9 cellular contexts compared by ENCODE assay signal in genomic region chr20:49323622-49324238, GRCh38. TPM values are rescaled to one million over a fixed set of nuclear protein-coding genes. Genes with fewer than 3 reads are reported as not detected.
DNase-seq lines count a peak whose midpoint lies in the region; ATAC-seq and TF ChIP-seq lines count a peak whose summit lies in the region.
"Had no signal": no experiment of that assay in that cellular context is flagged by ENCODE, and none has a peak within 500 bp of the region (broad histone marks: within the 10 kb centered on the region; RNA-seq: fewer than 3 reads in every experiment).

No MANE protein-coding gene starts in this region.

- WGBS in hepatocyte (ENCODE audit: low lambda C conversion rate, missing lambda C conversion rate) = 79% methylated on average over 9 of the region's 9 CpGs
- 47 to 50% methylated on average over 9 of the region's 9 CpGs for WGBS in lower leg skin, 2 donors

- H3K4me3 ChIP-seq in AG09309 (ENCODE audit: control insufficient read depth, low read depth, low read length) (no peak overlapping the region), hepatocyte (no peak overlapping the region), thoracic aorta (no peak overlapping the region), lower leg skin (ENCODE audit: low read depth, poor library complexity, severe bottlenecking) (no peak overlapping the region)
- H3K4me3 ChIP-seq: psoas muscle had no signal

- no peaks in the 10 kb centered on the region for H3K36me3 Mint-ChIP-seq in activated naive CD4-positive, alpha-beta T cell treated with anti-CD3 and anti-CD28 coated beads, Interleukin-2, amount 50 U/mL, for 24 hours

- no peaks in the 10 kb centered on the region for H3K9me2 ChIP-seq in hepatocyte (replicated peaks; ENCODE audit: insufficient read depth)

- H3K9me3 ChIP-seq in hepatocyte (ENCODE audit: low read depth) (no peaks in the 10 kb centered on the region), thoracic aorta (no peaks in the 10 kb centered on the region)
- H3K9me3 ChIP-seq: psoas muscle had no signal

- DNase-seq in AG09309 (ENCODE audit: low read depth) = peak; percentile 57
- peak; percentile 54 for DNase-seq in GM04504 (ENCODE audit: low read depth)
- peak; percentile 7 for DNase-seq in NCI-H2227 treated with DMSO at 0.1 percent for 48 hours (lab: John Stamatoyannopoulos, UW)
- peak; percentile 66 for DNase-seq in hepatocyte (ENCODE audit: low spot score)
- DNase-seq in thoracic aorta (ENCODE audit: low spot score) = no peak
- DNase-seq in lower leg skin (ENCODE audit: low spot score in 2 of 2) = no peak
- DNase-seq: psoas muscle had no signal

- no peak for TF ChIP-seq POLR2A in lower leg skin (IDR thresholded peaks at IDR 0.05)

- no peak overlapping the region for H2AFZ ChIP-seq in hepatocyte

- H3K4me2 ChIP-seq in hepatocyte = no peak overlapping the region

- peak; percentile 37 for ATAC-seq in thoracic aorta (ENCODE audit: insufficient number of reproducible peaks, low FRiP score, low read depth)
- ATAC-seq in HG03571 (IDR thresholded peaks at IDR 0.05; ENCODE audit: unreplicated experiment) = no peak

- no peaks in the 10 kb centered on the region for H3K9me3 Mint-ChIP-seq in activated naive CD4-positive, alpha-beta T cell treated with anti-CD3 and anti-CD28 coated beads, Interleukin-2, amount 50 U/mL, for 24 hours

- no peaks in the 10 kb centered on the region for H3K79me2 ChIP-seq in hepatocyte

- H3K4me3 Mint-ChIP-seq in activated naive CD4-positive, alpha-beta T cell treated with anti-CD3 and anti-CD28 coated beads, Interleukin-2, amount 50 U/mL, for 24 hours = no peak overlapping the region

- no peak overlapping the region for H3K27ac ChIP-seq in hepatocyte
- no peak overlapping the region for H3K27ac ChIP-seq in thoracic aorta
- H3K27ac ChIP-seq: psoas muscle had no signal

- intact Hi-C loops in lower leg skin (cut with DNase I; ENCODE audit: low total_unique reads) = no loop called here

- peak overlapping the region; percentile 46 for H3K27ac Mint-ChIP-seq in activated naive CD4-positive, alpha-beta T cell treated with anti-CD3 and anti-CD28 coated beads, Interleukin-2, amount 50 U/mL, for 24 hours

- peaks cover 28% of the 10 kb centered on the region for H3K4me1 Mint-ChIP-seq in activated naive CD4-positive, alpha-beta T cell treated with anti-CD3 and anti-CD28 coated beads, Interleukin-2, amount 50 U/mL, for 24 hours

- peaks cover 20% of the 10 kb centered on the region for H3K27me3 Mint-ChIP-seq in activated naive CD4-positive, alpha-beta T cell treated with anti-CD3 and anti-CD28 coated beads, Interleukin-2, amount 50 U/mL, for 24 hours

- no peaks in the 10 kb centered on the region for H4K20me1 ChIP-seq in hepatocyte (ENCODE audit: insufficient read depth, poor library complexity, severe bottlenecking)

- H3K36me3 ChIP-seq in hepatocyte (replicated peaks; ENCODE audit: insufficient read depth, low read depth) (no peaks in the 10 kb centered on the region), thoracic aorta (no peaks in the 10 kb centered on the region)

- TF ChIP-seq CTCF in AG09309 (IDR thresholded peaks at IDR 0.05; ENCODE audit: control insufficient read depth, insufficient read depth, low read depth, low read length, missing control alignments) (peak; percentile 53), hepatocyte (IDR thresholded peaks at IDR 0.05; ENCODE audit: poor library complexity) (peak; percentile 53), thoracic aorta (IDR thresholded peaks at IDR 0.05) (no peak), lower leg skin (IDR thresholded peaks at IDR 0.05) (no peak)

- H3K4me1 ChIP-seq in hepatocyte (ENCODE audit: insufficient read depth) = peaks cover 6% of the 10 kb centered on the region
- peaks cover 3 to 17% of the 10 kb centered on the region in 2 donors for H3K4me1 ChIP-seq in thoracic aorta (ENCODE audit: control insufficient read depth in 1 of 2, low read depth in 2 of 2)
- H3K4me1 ChIP-seq: psoas muscle had no signal

- H3K27me3 ChIP-seq in hepatocyte (peaks cover 42% of the 10 kb centered on the region), thoracic aorta (replicated peaks; ENCODE audit: insufficient read depth) (peaks cover 3% of the 10 kb centered on the region)

RNA-seq across cellular contexts. Expression of gene ZNFX1, which starts 45.9 kb away (rescaled TPM):
- total RNA-seq in hepatocyte = 13.0 and 13.9 TPM in 2 replicates
- 10.0 and 10.2 TPM in 2 replicates for polyA plus RNA-seq in hepatocyte
- 10 to 100 TPM; 65.3 to 74.7 TPM for total RNA-seq in thoracic aorta
- 10 to 100 TPM; 26.0 to 31.4 (median 28.1) TPM for total RNA-seq in lower leg skin

Comparison
In these comparisons a context has a peak if more than half of its experiments do, and no peak if none do; other contexts are left out.
1. DNase-seq: peak in AG09309 (single experiment), GM04504 (single experiment), NCI-H2227 treated with DMSO at 0.1 percent for 48 hours (single experiment) and hepatocyte (single experiment); none in thoracic aorta (single experiment) and lower leg skin (0 of 2).
2. CTCF ChIP-seq: peak in AG09309 (single experiment) and hepatocyte (single experiment); none in thoracic aorta (single experiment) and lower leg skin (0 of 3).